ENCODE assay signal across 1 cellular context in genomic region chr1:156052862-156053769, GRCh38.
TF ChIP-seq lines count a peak whose summit lies in the region.

No MANE protein-coding gene starts in this region.

TF ChIP-seq in GM12878, 131 proteins besides CTCF, POLR2A, EP300 and RAD21 (continued from another document):
- TF ChIP-seq CUX1 (IDR thresholded peaks at IDR 0.05; ENCODE audit: insufficient replicate concordance, low read depth, low read length), result no peak
- TF ChIP-seq KDM1A (IDR thresholded peaks at IDR 0.05; ENCODE audit: borderline replicate concordance), result no peak
- no peak for TF ChIP-seq CEBPB (IDR thresholded peaks at IDR 0.05; ENCODE audit: borderline replicate concordance in 1 of 2, low read depth in 2 of 2, low read length in 2 of 2)
- TF ChIP-seq PKNOX1 (IDR thresholded peaks at IDR 0.05), result peak; percentile 81
- no peak for TF ChIP-seq SIX5 (IDR thresholded peaks at IDR 0.05; ENCODE audit: low read depth, low read length, severe bottlenecking)
- no peak for TF ChIP-seq SPI1 (IDR thresholded peaks at IDR 0.05; ENCODE audit: borderline replicate concordance, insufficient read depth, low read depth, low read length)
- TF ChIP-seq BHLHE40 (IDR thresholded peaks at IDR 0.05; ENCODE audit: borderline replicate concordance in 1 of 2, low read depth in 2 of 2, low read length in 1 of 2), result 0 out of 4 replicates have a peak, but pooled peaks of 1 of the 2 experiments have one; percentile 11
TF ChIP-seq in GM12878: peak in this region for 8.
